Comparison of ENCODE assay signal across 8 cellular contexts in genomic region chr12:124774462-124775167, GRCh38.
DNase-seq lines count a peak whose midpoint lies in the region; ATAC-seq and TF ChIP-seq lines count a peak whose summit lies in the region.

No MANE protein-coding gene starts in this region.

- H3K27ac ChIP-seq in ovary (peak overlapping the region in 1 of 2 donors; percentile 50), aorta (ENCODE audit: low read depth in 1 of 2, low read length in 2 of 2) (no peak overlapping the region), WERI-Rb-1 (no peak overlapping the region)

- peak; percentile 60 for DNase-seq in BJ (ENCODE audit: low read depth)
- DNase-seq in activated CD4-positive, alpha-beta T cell treated with anti-CD3 and anti-CD28 coated beads for 36 hours = peak; percentile 92
- peak; percentile 75 for DNase-seq in dedifferentiated amniotic fluid mesenchymal stem cell (ENCODE audit: extremely low spot score)
- DNase-seq in ovary = peak; percentile 61 to 76 (median 64)
- DNase-seq in aorta = no peak
- DNase-seq in WERI-Rb-1 = no peak

- ATAC-seq in GM19328 (IDR thresholded peaks at IDR 0.05; ENCODE audit: unreplicated experiment) (peak; percentile 68), HG03439 (IDR thresholded peaks at IDR 0.05; ENCODE audit: unreplicated experiment) (peak; percentile 82), aorta (ENCODE audit: low FRiP score) (peak; percentile 62)
- ATAC-seq in activated CD4-positive, alpha-beta T cell treated with anti-CD3 and anti-CD28 coated beads for 36 hours = peak; percentile 89

- intact Hi-C loops in activated CD4-positive, alpha-beta T cell treated with anti-CD3 and anti-CD28 coated beads for 36 hours (cut with DNase I, micrococcal nuclease) = loop anchor here (1.0 to 10.0 kb wide), 19 partner anchors 12 to 1059 kb away; partner anchors contain the start of genes CCDC92 (in 1 of the 2), SCARB1 (in 1 of the 2) and ZNF664 (in 1 of the 2)
- intact Hi-C loops in ovary (cut with DNase I) (loop anchor here in 3 of 4 donors (5.0 to 10.0 kb wide), 5 partner anchors 128 to 737 kb away; no protein-coding TSS in a partner anchor), aorta (cut with DNase I) (loop anchor here (5.0 to 10.0 kb wide), 2 partner anchors 450 to 737 kb away; no protein-coding TSS in a partner anchor)

- H3K9me3 Mint-ChIP-seq in activated CD4-positive, alpha-beta T cell treated with anti-CD3 and anti-CD28 coated beads for 36 hours (ENCODE audit: low read depth) = peaks cover 5% of the 10 kb centered on the region

- POLR2A ChIA-PET in BJ (lab: Charles Lee) = interaction anchor here (0.5 to 0.6 kb wide), 2 partner anchors 223 to 234 kb away, joined by 3 to 19 read pairs; no protein-coding TSS in a partner anchor
- POLR2A ChIA-PET in activated CD4-positive, alpha-beta T cell treated with anti-CD3 and anti-CD28 coated beads for 36 hours (lab: Charles Lee) = interaction anchor here (0.5 to 1.1 kb wide), 7 partner anchors 12 to 1051 kb away, joined by 3 to 6 read pairs (median 3); partner anchors contain the start of gene UBC

- CTCF ChIA-PET in BJ (lab: Yijun Ruan, JAX) = interaction anchor here (0.9 to 1.8 kb wide), 4 partner anchors 8 to 738 kb away, joined by 3 to 7 read pairs (median 6); no protein-coding TSS in a partner anchor
- CTCF ChIA-PET in activated CD4-positive, alpha-beta T cell treated with anti-CD3 and anti-CD28 coated beads for 36 hours (lab: Charles Lee) = interaction anchor here (0.6 to 1.2 kb wide), 17 partner anchors 10 to 1061 kb away, joined by 3 to 7 read pairs (median 3); no protein-coding TSS in a partner anchor

- H3K36me3 Mint-ChIP-seq in activated CD4-positive, alpha-beta T cell treated with anti-CD3 and anti-CD28 coated beads for 36 hours (ENCODE audit: low read depth) = peaks cover 4% of the 10 kb centered on the region

- peak overlapping the region; percentile 83 for H3K27ac Mint-ChIP-seq in activated CD4-positive, alpha-beta T cell treated with anti-CD3 and anti-CD28 coated beads for 36 hours

- TF ChIP-seq EP300 in ovary (IDR thresholded peaks at IDR 0.05) = no peak

- H3K9me3 ChIP-seq in ovary (no peaks in the 10 kb centered on the region), aorta (ENCODE audit: control insufficient read depth, low read length) (no peaks in the 10 kb centered on the region), WERI-Rb-1 (ENCODE audit: severe bottlenecking) (no peaks in the 10 kb centered on the region)

- H3K36me3 ChIP-seq in BJ (ENCODE audit: control insufficient read depth, insufficient read depth, low read length) (no peaks in the 10 kb centered on the region), ovary (no peaks in the 10 kb centered on the region), aorta (ENCODE audit: control insufficient read depth in 1 of 2, insufficient read depth in 2 of 2, low read length in 1 of 2) (no peaks in the 10 kb centered on the region), WERI-Rb-1 (no peaks in the 10 kb centered on the region)

- no peak; the same call in 1 of the 2 replicates for TF ChIP-seq CTCF in BJ (IDR thresholded peaks at IDR 0.05; ENCODE audit: insufficient read depth, low read depth, low read length)
- TF ChIP-seq CTCF in ovary (IDR thresholded peaks at IDR 0.05) = no peak
- TF ChIP-seq CTCF in WERI-Rb-1 (IDR thresholded peaks at IDR 0.05; ENCODE audit: low read depth, low read length) = no peak

- H3K27me3 ChIP-seq in BJ (ENCODE audit: control insufficient read depth, insufficient read depth, low read length) = no peaks in the 10 kb centered on the region; the same call in 1 of the 2 replicates
- no peaks in the 10 kb centered on the region for H3K27me3 ChIP-seq in ovary
- no peaks in the 10 kb centered on the region for H3K27me3 ChIP-seq in aorta (ENCODE audit: control insufficient read depth in 1 of 2, insufficient read depth in 2 of 2, low read length in 1 of 2)
- H3K27me3 ChIP-seq in WERI-Rb-1 (ENCODE audit: insufficient read depth, low read depth, severe bottlenecking) = no peaks in the 10 kb centered on the region

- peaks cover 12% of the 10 kb centered on the region for H3K27me3 Mint-ChIP-seq in activated CD4-positive, alpha-beta T cell treated with anti-CD3 and anti-CD28 coated beads for 36 hours

- peaks cover 46% of the 10 kb centered on the region for H3K4me1 Mint-ChIP-seq in activated CD4-positive, alpha-beta T cell treated with anti-CD3 and anti-CD28 coated beads for 36 hours

- no peak for TF ChIP-seq POLR2A in ovary (IDR thresholded peaks at IDR 0.05)

- H3K4me3 ChIP-seq in BJ (ENCODE audit: low read depth, low read length) = no peak overlapping the region
- H3K4me3 ChIP-seq in ovary = peak overlapping the region; percentile 3
- no peak overlapping the region for H3K4me3 ChIP-seq in aorta (ENCODE audit: low read length in 2 of 2)
- no peak overlapping the region for H3K4me3 ChIP-seq in WERI-Rb-1 (ENCODE audit: low read depth, low read length)

- H3K4me3 Mint-ChIP-seq in activated CD4-positive, alpha-beta T cell treated with anti-CD3 and anti-CD28 coated beads for 36 hours = peak overlapping the region; percentile 55

- H3K4me1 ChIP-seq in ovary (ENCODE audit: insufficient read depth) (peaks cover 7% of the 10 kb centered on the region), aorta (ENCODE audit: control insufficient read depth in 1 of 2, insufficient read depth in 2 of 2, low read length in 2 of 2) (no peaks in the 10 kb centered on the region)

- WGBS in ovary, 3 donors = 11 to 19% (median 16%) methylated on average over 15 of the region's 15 CpGs
- WGBS in aorta, 2 donors = 5 to 8% methylated on average over 15 of the region's 15 CpGs

Comparison
In these comparisons a context has a peak if more than half of its experiments do, and no peak if none do; other contexts are left out.
1. DNase-seq: peak in BJ (single experiment), activated CD4-positive, alpha-beta T cell treated with anti-CD3 and anti-CD28 coated beads for 36 hours (single experiment), dedifferentiated amniotic fluid mesenchymal stem cell (single experiment) and ovary (5 of 5); none in aorta (0 of 2) and WERI-Rb-1 (single experiment).
2. Peak in every context shown above with its lines, with median percentiles within 50 percentile points of each other: ATAC-seq.